Comparison of ENCODE assay signal across 1 cellular context in the genomic region with DNA sequence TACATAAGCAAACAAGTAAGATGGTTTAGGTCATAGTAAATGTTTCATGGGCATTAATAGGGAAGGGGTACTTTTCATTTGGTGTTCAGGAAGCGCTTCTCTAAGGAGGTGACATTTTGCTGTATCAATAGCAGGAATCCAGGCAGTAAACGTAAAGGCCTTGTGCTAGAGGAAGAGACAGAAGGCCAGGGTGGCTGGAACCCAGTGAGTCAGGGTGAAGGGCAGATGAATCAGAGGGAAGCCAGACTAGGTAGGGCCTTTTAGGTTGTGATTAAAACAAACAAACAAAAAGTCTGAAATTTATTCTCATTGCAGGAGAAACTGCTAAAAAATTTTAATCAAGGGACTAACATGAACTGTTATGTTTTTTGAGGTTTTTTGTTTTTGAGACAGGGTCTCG.
TF ChIP-seq lines count a peak whose summit lies in the region.

No MANE protein-coding gene starts in this region.

TF ChIP-seq in liver, 16 proteins besides CTCF, POLR2A, EP300 and RAD21:
- TF ChIP-seq RXRA (IDR thresholded peaks at IDR 0.05) (no peak), HNF4A (conservative IDR thresholded peaks at IDR 0.05) (no peak), FOXA2 (IDR thresholded peaks at IDR 0.05) (no peak), EGR1 (IDR thresholded peaks at IDR 0.05; ENCODE audit: low read depth in 2 of 2) (no peak), TAF1 (conservative IDR thresholded peaks at IDR 0.05) (no peak), NR2F2 (IDR thresholded peaks at IDR 0.05) (no peak), YY1 (IDR thresholded peaks at IDR 0.05) (no peak), HNF4G (IDR thresholded peaks at IDR 0.05) (no peak), FOXA1 (IDR thresholded peaks at IDR 0.05) (no peak), JUND (IDR thresholded peaks at IDR 0.05) (no peak), SP1 (IDR thresholded peaks at IDR 0.05) (no peak), GABPA (IDR thresholded peaks at IDR 0.05 in 1 of 2, conservative IDR thresholded peaks at IDR 0.05 in 1 of 2) (no peak)
- TF ChIP-seq, protein P1, sequence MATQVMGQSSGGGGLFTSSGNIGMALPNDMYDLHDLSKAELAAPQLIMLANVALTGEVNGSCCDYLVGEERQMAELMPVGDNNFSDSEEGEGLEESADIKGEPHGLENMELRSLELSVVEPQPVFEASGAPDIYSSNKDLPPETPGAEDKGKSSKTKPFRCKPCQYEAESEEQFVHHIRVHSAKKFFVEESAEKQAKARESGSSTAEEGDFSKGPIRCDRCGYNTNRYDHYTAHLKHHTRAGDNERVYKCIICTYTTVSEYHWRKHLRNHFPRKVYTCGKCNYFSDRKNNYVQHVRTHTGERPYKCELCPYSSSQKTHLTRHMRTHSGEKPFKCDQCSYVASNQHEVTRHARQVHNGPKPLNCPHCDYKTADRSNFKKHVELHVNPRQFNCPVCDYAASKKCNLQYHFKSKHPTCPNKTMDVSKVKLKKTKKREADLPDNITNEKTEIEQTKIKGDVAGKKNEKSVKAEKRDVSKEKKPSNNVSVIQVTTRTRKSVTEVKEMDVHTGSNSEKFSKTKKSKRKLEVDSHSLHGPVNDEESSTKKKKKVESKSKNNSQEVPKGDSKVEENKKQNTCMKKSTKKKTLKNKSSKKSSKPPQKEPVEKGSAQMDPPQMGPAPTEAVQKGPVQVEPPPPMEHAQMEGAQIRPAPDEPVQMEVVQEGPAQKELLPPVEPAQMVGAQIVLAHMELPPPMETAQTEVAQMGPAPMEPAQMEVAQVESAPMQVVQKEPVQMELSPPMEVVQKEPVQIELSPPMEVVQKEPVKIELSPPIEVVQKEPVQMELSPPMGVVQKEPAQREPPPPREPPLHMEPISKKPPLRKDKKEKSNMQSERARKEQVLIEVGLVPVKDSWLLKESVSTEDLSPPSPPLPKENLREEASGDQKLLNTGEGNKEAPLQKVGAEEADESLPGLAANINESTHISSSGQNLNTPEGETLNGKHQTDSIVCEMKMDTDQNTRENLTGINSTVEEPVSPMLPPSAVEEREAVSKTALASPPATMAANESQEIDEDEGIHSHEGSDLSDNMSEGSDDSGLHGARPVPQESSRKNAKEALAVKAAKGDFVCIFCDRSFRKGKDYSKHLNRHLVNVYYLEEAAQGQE (IDR thresholded peaks at IDR 0.05), result no peak
- TF ChIP-seq, protein P2, sequence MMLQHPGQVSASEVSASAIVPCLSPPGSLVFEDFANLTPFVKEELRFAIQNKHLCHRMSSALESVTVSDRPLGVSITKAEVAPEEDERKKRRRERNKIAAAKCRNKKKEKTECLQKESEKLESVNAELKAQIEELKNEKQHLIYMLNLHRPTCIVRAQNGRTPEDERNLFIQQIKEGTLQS (IDR thresholded peaks at IDR 0.05), result no peak
- TF ChIP-seq, protein P3, sequence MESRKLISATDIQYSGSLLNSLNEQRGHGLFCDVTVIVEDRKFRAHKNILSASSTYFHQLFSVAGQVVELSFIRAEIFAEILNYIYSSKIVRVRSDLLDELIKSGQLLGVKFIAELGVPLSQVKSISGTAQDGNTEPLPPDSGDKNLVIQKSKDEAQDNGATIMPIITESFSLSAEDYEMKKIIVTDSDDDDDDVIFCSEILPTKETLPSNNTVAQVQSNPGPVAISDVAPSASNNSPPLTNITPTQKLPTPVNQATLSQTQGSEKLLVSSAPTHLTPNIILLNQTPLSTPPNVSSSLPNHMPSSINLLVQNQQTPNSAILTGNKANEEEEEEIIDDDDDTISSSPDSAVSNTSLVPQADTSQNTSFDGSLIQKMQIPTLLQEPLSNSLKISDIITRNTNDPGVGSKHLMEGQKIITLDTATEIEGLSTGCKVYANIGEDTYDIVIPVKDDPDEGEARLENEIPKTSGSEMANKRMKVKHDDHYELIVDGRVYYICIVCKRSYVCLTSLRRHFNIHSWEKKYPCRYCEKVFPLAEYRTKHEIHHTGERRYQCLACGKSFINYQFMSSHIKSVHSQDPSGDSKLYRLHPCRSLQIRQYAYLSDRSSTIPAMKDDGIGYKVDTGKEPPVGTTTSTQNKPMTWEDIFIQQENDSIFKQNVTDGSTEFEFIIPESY (IDR thresholded peaks at IDR 0.05), result no peak
- TF ChIP-seq, protein P4, sequence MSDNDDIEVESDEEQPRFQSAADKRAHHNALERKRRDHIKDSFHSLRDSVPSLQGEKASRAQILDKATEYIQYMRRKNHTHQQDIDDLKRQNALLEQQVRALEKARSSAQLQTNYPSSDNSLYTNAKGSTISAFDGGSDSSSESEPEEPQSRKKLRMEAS (IDR thresholded peaks at IDR 0.05), result no peak
TF ChIP-seq in liver: peak in this region for 0.
